ENCODE assay signal across 8 cellular contexts in genomic region chr6:13327691-13328075, GRCh38. TPM values are rescaled to one million over a fixed set of nuclear protein-coding genes. Genes with fewer than 3 reads are reported as not detected.
DNase-seq lines count a peak whose midpoint lies in the region; ATAC-seq and TF ChIP-seq lines count a peak whose summit lies in the region.

No MANE protein-coding gene starts in this region.

- DNase-seq in GM06990 (ENCODE audit: extremely low read depth, insufficient read length) (peak; percentile 32), LNCaP clone FGC (ENCODE audit: low read depth) (no peak), MCF 10A (ENCODE audit: unreplicated experiment) (no peak), mesothelial cell of epicardium (ENCODE audit: low spot score in 2 of 2, unreplicated experiment in 2 of 2) (no peak), NCI-H226 (no peak), DMS114 treated with DMSO at 0.1 percent for 48 hours (lab: John Stamatoyannopoulos, UW; ENCODE audit: unreplicated experiment) (no peak)

- H3K36me3 Mint-ChIP-seq in MCF 10A (ENCODE audit: insufficient read depth, unreplicated experiment) (peaks cover 26% of the 10 kb centered on the region), mesothelial cell of epicardium (peaks cover 26% of the 10 kb centered on the region)

- no peaks in the 10 kb centered on the region; the same call in none of the 2 replicates for H3K36me3 ChIP-seq in GM06990 (ENCODE audit: control insufficient read depth, insufficient read depth, low read length)

- H3K27me3 Mint-ChIP-seq in MCF 10A (ENCODE audit: insufficient read depth, unreplicated experiment) (no peaks in the 10 kb centered on the region), mesothelial cell of epicardium (ENCODE audit: low read depth) (no peaks in the 10 kb centered on the region)

- H3K4me3 Mint-ChIP-seq in MCF 10A (ENCODE audit: unreplicated experiment) (peak overlapping the region; percentile 88), mesothelial cell of epicardium (peak overlapping the region; percentile 81)

- no peaks in the 10 kb centered on the region for H3K9me3 Mint-ChIP-seq in MCF 10A (ENCODE audit: unreplicated experiment)
- H3K9me3 Mint-ChIP-seq in mesothelial cell of epicardium = no peaks in the 10 kb centered on the region

- H3K4me1 Mint-ChIP-seq in MCF 10A (ENCODE audit: insufficient read depth, unreplicated experiment) (no peaks in the 10 kb centered on the region), mesothelial cell of epicardium (peaks cover 21% of the 10 kb centered on the region)

- CTCF ChIA-PET in MCF 10A (lab: Yijun Ruan, JAX) = interaction anchor here (0.7 to 8.4 kb wide), 3 partner anchors 412 to 612 kb away, joined by 3 to 160 read pairs (median 3); no protein-coding TSS in a partner anchor

- H3K27ac Mint-ChIP-seq in MCF 10A (ENCODE audit: low read depth, unreplicated experiment) (peak overlapping the region; percentile 79), mesothelial cell of epicardium (peak overlapping the region; percentile 95)

- no TSS peak for BruUV-seq in MCF 10A (replicated peaks; lab: Mats Ljungman, UMichigan)

- TF ChIP-seq CTCF in GM06990 (IDR thresholded peaks at IDR 0.05; ENCODE audit: insufficient read depth, low read length, poor library complexity, severe bottlenecking) (no peak), LNCaP clone FGC (IDR thresholded peaks at IDR 0.05; ENCODE audit: control insufficient read depth, extremely low read depth, insufficient read depth) (no peak), MCF 10A (IDR thresholded peaks at IDR 0.05; ENCODE audit: unreplicated experiment) (no peak), mesothelial cell of epicardium (IDR thresholded peaks at IDR 0.05; ENCODE audit: unreplicated experiment) (no peak)

- H3K4me3 ChIP-seq in GM06990 (replicated peaks; ENCODE audit: low read depth, low read length) = peak overlapping the region; percentile 81
- H3K4me3 ChIP-seq in LNCaP clone FGC (ENCODE audit: low read depth, low read length) = peak overlapping the region; percentile 82

- POLR2A ChIA-PET in MCF 10A (lab: Yijun Ruan, JAX) = interaction anchor here (0.5 to 5.2 kb wide), 30 partner anchors 8 to 943 kb away, joined by 3 to 40 read pairs (median 5); partner anchors contain the start of genes GFOD1, NOL7 and SIRT5

- ATAC-seq in GM19397 (IDR thresholded peaks at IDR 0.05; ENCODE audit: unreplicated experiment) (no peak), GM21390 (IDR thresholded peaks at IDR 0.05; ENCODE audit: unreplicated experiment) (no peak)

- H3K27me3 ChIP-seq in GM06990 (replicated peaks; ENCODE audit: control insufficient read depth, insufficient read depth, low read length) = no peaks in the 10 kb centered on the region

- intact Hi-C loops in MCF 10A (cut with micrococcal nuclease) = loop anchor here (1.0 to 2.0 kb wide), 2 partner anchors 20 to 25 kb away; no protein-coding TSS in a partner anchor

RNA-seq across cellular contexts. Expression of gene TBC1D7, which starts 0.7 kb away (rescaled TPM):
- total RNA-seq in MCF 10A (2022) (19.5 and 28.5 TPM in 2 replicates), mesothelial cell of epicardium (25.3 to 26.8 TPM (median 26.4 TPM) in 3 replicates)
